In the genomic region with DNA sequence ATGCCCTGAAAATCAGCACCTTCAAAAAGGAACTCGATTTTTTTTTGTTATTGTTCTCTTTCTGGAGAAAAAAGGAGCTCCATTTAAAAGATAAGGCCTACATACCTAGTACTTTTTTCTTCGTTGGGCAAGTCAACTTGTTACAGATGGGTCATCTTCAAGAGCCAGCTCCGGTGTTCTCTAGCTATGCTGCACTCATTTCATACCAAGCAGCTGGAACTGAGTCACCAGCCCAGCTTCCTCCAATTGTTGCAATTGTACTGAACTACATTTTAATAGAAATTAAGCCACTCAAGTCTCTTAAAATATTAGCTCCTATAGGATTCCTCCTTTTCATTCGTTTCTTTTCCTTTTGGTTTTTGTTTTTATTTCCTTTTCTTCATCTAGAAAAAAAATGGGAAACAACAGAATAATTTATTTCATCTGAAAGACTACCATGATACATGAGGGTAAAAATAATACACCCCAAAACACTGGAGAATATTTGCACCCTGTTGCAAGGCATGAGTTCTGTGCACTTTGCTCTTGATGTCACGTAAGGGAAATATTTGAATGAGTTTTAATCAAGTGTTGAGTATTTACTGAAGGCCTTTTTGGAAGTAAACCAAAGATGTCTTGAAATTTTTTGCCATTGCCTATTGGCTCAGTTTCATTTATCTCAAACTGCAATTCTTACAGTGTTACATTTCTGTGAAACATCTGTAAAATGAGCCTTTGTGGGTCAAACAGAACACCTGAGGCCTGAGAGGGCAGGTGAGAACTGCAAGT, we compare ENCODE assay signal across 11 cellular contexts.
A peak's percentile ranks its signal among the peaks of the same experiment; 100 is the strongest.
DNase-seq lines count a peak whose midpoint lies in the region; ATAC-seq lines count a peak whose summit lies in the region.
"Had no signal": no experiment of that assay in that cellular context is flagged by ENCODE, and none has a peak within 500 bp of the region (broad histone marks: within the 10 kb centered on the region; RNA-seq: fewer than 3 reads in every experiment).

No MANE protein-coding gene starts in this region.

- H3K9me3 ChIP-seq in MG63 = no peaks in the 10 kb centered on the region

- no peak overlapping the region for H3K4me3 ChIP-seq in MG63

- H3K27me3 ChIP-seq in MG63 = no peaks in the 10 kb centered on the region

- ATAC-seq in GM21381 (IDR thresholded peaks at IDR 0.05; ENCODE audit: unreplicated experiment) = no peak
- ATAC-seq in HG02588 (IDR thresholded peaks at IDR 0.05; ENCODE audit: unreplicated experiment) = no peak

- peaks cover 64% of the 10 kb centered on the region for H3K36me3 ChIP-seq in MG63

- DNase-seq in AG08395 (ENCODE audit: low spot score) = peak; percentile 84
- DNase-seq in MG63 = peak; percentile 57
- peak; percentile 43 to 95 for DNase-seq in dermis microvascular lymphatic vessel endothelial cell (ENCODE audit: low read depth in 2 of 2)
- DNase-seq in lung microvascular endothelial cell (ENCODE audit: low read depth in 2 of 2) = peak; percentile 74 to 96
- no peak for DNase-seq in NCI-H2107 treated with DMSO at 0.1 percent for 48 hours (lab: John Stamatoyannopoulos, UW; ENCODE audit: unreplicated experiment)
- no peak for DNase-seq in NCI-H345 treated with DMSO at 0.1 percent for 48 hours (lab: John Stamatoyannopoulos, UW; ENCODE audit: unreplicated experiment)
- DNase-seq: activated effector memory CD4-positive, alpha-beta T cell treated with Interleukin-2 at 50 U/mL for 16 hours; CD4-positive, CD25-positive, alpha-beta regulatory T cell; NCI-H526 treated with DMSO at 0.1 percent for 48 hours had no signal

Comparison
In these comparisons a context has a peak if more than half of its experiments do, and no peak if none do; other contexts are left out.
1. DNase-seq: peak in AG08395 (single experiment), MG63 (single experiment), dermis microvascular lymphatic vessel endothelial cell (2 of 2) and lung microvascular endothelial cell (2 of 2); none in NCI-H2107 treated with DMSO at 0.1 percent for 48 hours (single experiment) and NCI-H345 treated with DMSO at 0.1 percent for 48 hours (single experiment).